8 cellular contexts compared by ENCODE assay signal in the genomic region with DNA sequence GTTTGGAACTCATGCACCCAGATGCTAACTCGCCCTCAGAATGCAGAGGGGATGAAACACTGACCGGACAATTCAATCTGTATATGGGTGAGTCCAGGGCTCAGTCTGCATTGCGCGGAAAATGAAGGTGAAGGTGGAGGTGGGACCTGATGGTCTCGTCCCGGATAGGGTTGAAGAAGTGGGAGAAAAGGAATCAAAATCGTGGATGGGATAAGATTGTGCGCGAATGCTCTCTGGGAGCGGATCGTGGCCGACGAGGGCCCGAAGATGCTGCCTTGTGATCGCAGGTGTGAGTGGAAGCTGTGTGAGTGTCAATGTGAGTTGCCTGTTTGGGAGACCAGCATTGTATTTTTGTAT.
A peak's percentile ranks its signal among the peaks of the same experiment; 100 is the strongest.
DNase-seq lines count a peak whose midpoint lies in the region; ATAC-seq and TF ChIP-seq lines count a peak whose summit lies in the region.

No MANE protein-coding gene starts in this region.

- TF ChIP-seq CTCF in HL-60 (IDR thresholded peaks at IDR 0.05; ENCODE audit: insufficient read depth, low read length): no peak
- TF ChIP-seq CTCF in nephron progenitor cell (IDR thresholded peaks at IDR 0.05): no peak
- TF ChIP-seq CTCF in GM20000 (IDR thresholded peaks at IDR 0.05; ENCODE audit: extremely low read depth, missing control alignments): no peak

- peaks cover 25% of the 10 kb centered on the region for H3K4me1 Mint-ChIP-seq in central memory CD8-positive, alpha-beta T cell
- H3K4me1 Mint-ChIP-seq in nephron progenitor cell: peaks cover 24% of the 10 kb centered on the region

- DNase-seq in HL-60 (ENCODE audit: low read depth in 1 of 2, low spot score in 1 of 2) (no peak), nephron progenitor cell (no peak), GM20000 (ENCODE audit: low spot score) (no peak), NCI-H82 treated with DMSO at 0.1 percent for 48 hours (lab: John Stamatoyannopoulos, UW; ENCODE audit: unreplicated experiment) (no peak)
- DNase-seq in central memory CD8-positive, alpha-beta T cell (ENCODE audit: low spot score in 2 of 2): no peak

- peaks cover 15% of the 10 kb centered on the region for H3K9me3 Mint-ChIP-seq in central memory CD8-positive, alpha-beta T cell
- H3K9me3 Mint-ChIP-seq in nephron progenitor cell: peaks cover 97% of the 10 kb centered on the region

- peak; percentile 8 for ATAC-seq in central memory CD8-positive, alpha-beta T cell (replicated peaks; ENCODE audit: extremely low read depth, poor library complexity, severe bottlenecking)
- ATAC-seq in HG02678 (IDR thresholded peaks at IDR 0.05; ENCODE audit: unreplicated experiment) (no peak), GM21367 (IDR thresholded peaks at IDR 0.05; ENCODE audit: unreplicated experiment) (no peak)

- peak overlapping the region; percentile 93 for H3K4me3 ChIP-seq in GM08714 (ENCODE audit: low read length)
- peak overlapping the region; percentile 96 for H3K4me3 ChIP-seq in HL-60 (replicated peaks; ENCODE audit: insufficient read depth, low read length)

- H3K27ac ChIP-seq in HL-60 (replicated peaks): peak overlapping the region; percentile 97

- H3K27me3 Mint-ChIP-seq in central memory CD8-positive, alpha-beta T cell: no peaks in the 10 kb centered on the region
- no peaks in the 10 kb centered on the region for H3K27me3 Mint-ChIP-seq in nephron progenitor cell (ENCODE audit: low read depth, poor library complexity)

- peaks cover 18% of the 10 kb centered on the region for H3K36me3 Mint-ChIP-seq in central memory CD8-positive, alpha-beta T cell (ENCODE audit: insufficient read depth)
- peaks cover 91% of the 10 kb centered on the region for H3K36me3 Mint-ChIP-seq in nephron progenitor cell (ENCODE audit: low read depth)

- H3K27ac Mint-ChIP-seq in central memory CD8-positive, alpha-beta T cell (ENCODE audit: low read depth): peak overlapping the region; percentile 95
- H3K27ac Mint-ChIP-seq in nephron progenitor cell: peak overlapping the region; percentile 80

- H3K4me3 Mint-ChIP-seq in central memory CD8-positive, alpha-beta T cell: peak overlapping the region; percentile 94
- H3K4me3 Mint-ChIP-seq in nephron progenitor cell: peak overlapping the region; percentile 98

- H3K27me3 ChIP-seq in HL-60 (ENCODE audit: insufficient read depth, poor library complexity, severe bottlenecking): no peaks in the 10 kb centered on the region
